In genomic region chr7:122834571-122834942, GRCh38 we compare ENCODE assay signal across 3 cellular contexts. TPM values are rescaled to one million over a fixed set of nuclear protein-coding genes. Genes with fewer than 3 reads are reported as not detected.
"Had no signal": no experiment of that assay in that cellular context is flagged by ENCODE, and none has a peak within 500 bp of the region (broad histone marks: within the 10 kb centered on the region; RNA-seq: fewer than 3 reads in every experiment).

No MANE protein-coding gene starts in this region.

RNA-seq across cellular contexts. Expression of gene CADPS2, which starts 51.7 kb away (rescaled TPM):
- total RNA-seq: activated CD8-positive, alpha-beta T cell treated with anti-CD3 and anti-CD28 coated beads for 36 hours; activated naive CD8-positive, alpha-beta T cell treated with anti-CD3 and anti-CD28 coated beads for 36 hours; activated T-cell treated with anti-CD3 and anti-CD28 coated beads, Interleukin-2, amount 50 U/mL, for 72 hours had no signal
